21 cellular contexts compared by ENCODE assay signal in genomic region chr1:230235876-230236275, GRCh38.
DNase-seq lines count a peak whose midpoint lies in the region; ATAC-seq and TF ChIP-seq lines count a peak whose summit lies in the region.
"Had no signal": no experiment of that assay in that cellular context is flagged by ENCODE, and none has a peak within 500 bp of the region (broad histone marks: within the 10 kb centered on the region; RNA-seq: fewer than 3 reads in every experiment).

No MANE protein-coding gene starts in this region.

- H2BK15ac ChIP-seq in mesenchymal stem cell (ENCODE audit: low read depth, poor library complexity, severe bottlenecking), result no peak overlapping the region

- H3K4me2 ChIP-seq in mesenchymal stem cell (ENCODE audit: low read length, poor library complexity, severe bottlenecking), result no peak overlapping the region
- H3K4me2 ChIP-seq in trophoblast cell (ENCODE audit: low read length), result no peak overlapping the region
- H3K4me2 ChIP-seq: BLaER1 treated with 17β-estradiol and CSF1 and Interleukin-3, amounts not matched to agents 10 nM and 100 nM had no signal

- 87% methylated on average over 7 of the region's 7 CpGs for WGBS in mesenchymal stem cell
- no CpG with 5 or more reads among the region's 7 CpGs for WGBS in trophoblast cell (ENCODE audit: extremely low coverage, insufficient coverage, insufficient read length)

- H2BK5ac ChIP-seq in mesenchymal stem cell (ENCODE audit: low read depth, low read length, poor library complexity, severe bottlenecking) (no peak overlapping the region), trophoblast cell (ENCODE audit: low read depth, low read length, poor library complexity) (no peak overlapping the region)

- H2AFZ ChIP-seq in mesenchymal stem cell (ENCODE audit: low read depth, low read length), result no peak overlapping the region
- no peak overlapping the region for H2AFZ ChIP-seq in trophoblast cell (ENCODE audit: insufficient read depth, low read length, poor library complexity)
- H2AFZ ChIP-seq: GM23248 had no signal

- no peak overlapping the region for H3K23ac ChIP-seq in mesenchymal stem cell (ENCODE audit: low read length in 2 of 2)
- no peak overlapping the region for H3K23ac ChIP-seq in trophoblast cell (ENCODE audit: low read length)

- no peak overlapping the region for H2BK12ac ChIP-seq in mesenchymal stem cell (ENCODE audit: low read length in 2 of 2)
- no peak overlapping the region for H2BK12ac ChIP-seq in trophoblast cell (ENCODE audit: low read length)

- H3K27ac ChIP-seq in right atrium auricular region, result no peak overlapping the region
- no peak overlapping the region for H3K27ac ChIP-seq in left ventricle myocardium inferior (replicated peaks)
- H3K27ac ChIP-seq in mesenchymal stem cell (ENCODE audit: low read length, poor library complexity, severe bottlenecking), result no peak overlapping the region
- H3K27ac ChIP-seq in trophoblast cell (ENCODE audit: low read depth, low read length), result no peak overlapping the region
- H3K27ac ChIP-seq: 22Rv1; BLaER1 treated with 17β-estradiol and CSF1 and Interleukin-3, amounts not matched to agents 10 nM and 100 nM; GM23248 had no signal

- H4K91ac ChIP-seq in mesenchymal stem cell (ENCODE audit: low read length) (no peak overlapping the region), trophoblast cell (ENCODE audit: low read depth, low read length) (no peak overlapping the region)

- H3K14ac ChIP-seq in mesenchymal stem cell (ENCODE audit: low read length in 2 of 2), result no peak overlapping the region
- H3K14ac ChIP-seq in trophoblast cell (ENCODE audit: low read length), result no peak overlapping the region

- H2BK120ac ChIP-seq in mesenchymal stem cell (ENCODE audit: low read depth, low read length) (no peak overlapping the region), trophoblast cell (ENCODE audit: insufficient read depth, low read length, poor library complexity) (no peak overlapping the region)

- peak; percentile 53 for DNase-seq in right atrium auricular region (ENCODE audit: low spot score)
- DNase-seq in left ventricle myocardium inferior, result no peak
- DNase-seq in mesenchymal stem cell, result no peak
- DNase-seq in trophoblast cell, result no peak
- no peak for DNase-seq in EL
- DNase-seq in NAMALWA (ENCODE audit: low spot score), result no peak
- DNase-seq: ACHN; AML-193; BE2C; CD4-positive, alpha-beta T cell; CD8-positive, alpha-beta memory T cell; DMS 273 treated with DMSO at 0.1 percent for 48 hours; DMS79; GF-D8; GM23248; H7; HCEC 1CT had no signal

- H3K79me1 ChIP-seq in mesenchymal stem cell (replicated peaks; ENCODE audit: low read length, poor library complexity, severe bottlenecking) (peaks cover 35% of the 10 kb centered on the region), trophoblast cell (ENCODE audit: low read length) (no peaks in the 10 kb centered on the region)

- H4K8ac ChIP-seq in mesenchymal stem cell (ENCODE audit: low read length) (peak overlapping the region; percentile 32), trophoblast cell (ENCODE audit: low read depth, low read length) (no peak overlapping the region)

- H3K36me3 ChIP-seq in right atrium auricular region (no peaks in the 10 kb centered on the region), left ventricle myocardium inferior (peaks cover 2% of the 10 kb centered on the region), mesenchymal stem cell (ENCODE audit: control insufficient read depth in 1 of 2, insufficient read depth in 2 of 2, low read depth in 1 of 2, low read length in 2 of 2) (peaks cover 10 to 42% of the 10 kb centered on the region in 2 experiments), trophoblast cell (ENCODE audit: control insufficient read depth in 1 of 2, insufficient read depth in 2 of 2, low read length in 2 of 2) (peaks cover 0 to 6% of the 10 kb centered on the region in 2 experiments)

- TF ChIP-seq CTCF in right atrium auricular region (IDR thresholded peaks at IDR 0.05) (no peak), left ventricle myocardium inferior (IDR thresholded peaks at IDR 0.05; ENCODE audit: borderline replicate concordance) (no peak)

- intact Hi-C loops in left ventricle myocardium inferior (cut with micrococcal nuclease), result no loop called here

- no peak overlapping the region for H3K18ac ChIP-seq in mesenchymal stem cell (ENCODE audit: low read depth in 1 of 2, low read length in 2 of 2)
- no peak overlapping the region for H3K18ac ChIP-seq in trophoblast cell (ENCODE audit: low read length)

- H3K79me2 ChIP-seq in trophoblast cell (ENCODE audit: control insufficient read depth, insufficient read depth, low read length, poor library complexity), result no peaks in the 10 kb centered on the region

- H3K4me1 ChIP-seq in right atrium auricular region (peaks cover 0 to 10% of the 10 kb centered on the region in 2 donors), left ventricle myocardium inferior (peaks cover 29% of the 10 kb centered on the region), mesenchymal stem cell (ENCODE audit: control insufficient read depth, insufficient read depth, low read depth, low read length) (peaks cover 3% of the 10 kb centered on the region), trophoblast cell (ENCODE audit: control insufficient read depth in 1 of 2, insufficient read depth in 2 of 2, low read length in 2 of 2) (peaks cover 2 to 5% of the 10 kb centered on the region in 2 experiments)

- H3K27me3 ChIP-seq in right atrium auricular region (no peaks in the 10 kb centered on the region), left ventricle myocardium inferior (ENCODE audit: low read depth) (no peaks in the 10 kb centered on the region), mesenchymal stem cell (ENCODE audit: control insufficient read depth in 1 of 2, insufficient read depth in 1 of 2, low read length in 2 of 2) (no peaks in the 10 kb centered on the region), trophoblast cell (ENCODE audit: insufficient read depth, low read length) (no peaks in the 10 kb centered on the region)
- H3K27me3 ChIP-seq: BE2C; BLaER1 treated with 17β-estradiol and CSF1 and Interleukin-3, amounts not matched to agents 10 nM and 100 nM had no signal

- H3K4me3 ChIP-seq in right atrium auricular region (no peak overlapping the region), left ventricle myocardium inferior (no peak overlapping the region), mesenchymal stem cell (ENCODE audit: insufficient read depth in 1 of 2, low read depth in 1 of 2, low read length in 2 of 2) (no peak overlapping the region), trophoblast cell (ENCODE audit: low read depth, low read length) (peak overlapping the region; percentile 12)
- H3K4me3 ChIP-seq: BLaER1 treated with 17β-estradiol and CSF1 and Interleukin-3, amounts not matched to agents 10 nM and 100 nM; GM23248 had no signal

- ATAC-seq in HG03342 (IDR thresholded peaks at IDR 0.05; ENCODE audit: unreplicated experiment), result no peak
- ATAC-seq in GM19351 (IDR thresholded peaks at IDR 0.05; ENCODE audit: unreplicated experiment), result no peak

- H3K4ac ChIP-seq in mesenchymal stem cell (ENCODE audit: low read depth in 1 of 2, low read length in 2 of 2), result no peak overlapping the region
- H3K4ac ChIP-seq in trophoblast cell (ENCODE audit: low read depth, low read length), result no peak overlapping the region

- H2AK5ac ChIP-seq in mesenchymal stem cell (ENCODE audit: low read length, severe bottlenecking) (no peak overlapping the region), trophoblast cell (ENCODE audit: low read length) (no peak overlapping the region)

- H3K9ac ChIP-seq in mesenchymal stem cell (ENCODE audit: low read length) (no peak overlapping the region), trophoblast cell (ENCODE audit: low read length) (no peak overlapping the region)
- H3K9ac ChIP-seq: BLaER1 treated with 17β-estradiol and CSF1 and Interleukin-3, amounts not matched to agents 10 nM and 100 nM; GM23248 had no signal

- no peak overlapping the region for H4K12ac ChIP-seq in trophoblast cell (ENCODE audit: low read depth, low read length)

- H3K9me3 ChIP-seq in right atrium auricular region, result no peaks in the 10 kb centered on the region
- no peaks in the 10 kb centered on the region for H3K9me3 ChIP-seq in left ventricle myocardium inferior (replicated peaks)
- no peaks in the 10 kb centered on the region for H3K9me3 ChIP-seq in mesenchymal stem cell (ENCODE audit: control insufficient read depth, low read length)
- H3K9me3 ChIP-seq in trophoblast cell (ENCODE audit: insufficient read depth, low read depth, low read length), result no peaks in the 10 kb centered on the region
- H3K9me3 ChIP-seq: BE2C had no signal
